1 cellular context compared by ENCODE assay signal in the genomic region with DNA sequence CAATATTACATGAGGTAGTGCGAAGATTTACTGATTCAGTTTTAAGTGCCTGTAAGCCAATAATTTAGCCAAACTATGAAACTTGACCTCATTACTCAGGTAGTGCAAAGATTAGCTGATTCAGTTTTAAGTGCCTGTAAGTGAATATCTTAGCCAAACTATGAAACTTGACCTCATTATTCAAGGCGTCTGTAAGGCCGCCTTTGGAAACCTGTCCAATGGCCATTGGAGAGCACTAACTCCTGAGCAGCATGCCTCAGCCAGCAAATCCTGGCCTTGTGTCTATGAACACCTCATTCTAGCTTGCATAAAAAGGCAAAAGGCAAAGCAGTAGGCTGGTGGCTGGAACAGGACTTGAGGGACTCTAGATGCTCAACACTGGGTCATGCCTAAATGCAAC.
A peak's percentile ranks its signal among the peaks of the same experiment; 100 is the strongest.
TF ChIP-seq lines count a peak whose summit lies in the region.

No MANE protein-coding gene starts in this region.

TF ChIP-seq in HEK293, 187 proteins besides CTCF, POLR2A, EP300 and RAD21:
- TF ChIP-seq ZNF624 (tag by site-specific recombination; IDR thresholded peaks at IDR 0.05) (no peak), ZNF747 (tag by site-specific recombination; IDR thresholded peaks at IDR 0.05) (no peak), ZNF366 (tag by site-specific recombination; conservative IDR thresholded peaks at IDR 0.05) (0 out of 2 replicates have a peak, but pooled peaks have one; percentile 26), IKZF3 (tag by site-specific recombination; IDR thresholded peaks at IDR 0.05) (no peak), ZNF184 (tag by site-specific recombination; IDR thresholded peaks at IDR 0.05) (no peak), ZNF610 (tag by site-specific recombination; IDR thresholded peaks at IDR 0.05; ENCODE audit: borderline replicate concordance) (no peak), OSR2 (tag by site-specific recombination; IDR thresholded peaks at IDR 0.05) (0 out of 2 replicates have a peak, but pooled peaks have one; percentile 25), ZSCAN5A (tag by site-specific recombination; IDR thresholded peaks at IDR 0.05) (no peak), ZNF140 (tag by site-specific recombination; IDR thresholded peaks at IDR 0.05) (no peak), ZBTB21 (tag by site-specific recombination; IDR thresholded peaks at IDR 0.05) (no peak), ZFP69B (tag by site-specific recombination; IDR thresholded peaks at IDR 0.05) (no peak), ZNF837 (tag by site-specific recombination; IDR thresholded peaks at IDR 0.05) (no peak)
- TF ChIP-seq, protein P1, sequence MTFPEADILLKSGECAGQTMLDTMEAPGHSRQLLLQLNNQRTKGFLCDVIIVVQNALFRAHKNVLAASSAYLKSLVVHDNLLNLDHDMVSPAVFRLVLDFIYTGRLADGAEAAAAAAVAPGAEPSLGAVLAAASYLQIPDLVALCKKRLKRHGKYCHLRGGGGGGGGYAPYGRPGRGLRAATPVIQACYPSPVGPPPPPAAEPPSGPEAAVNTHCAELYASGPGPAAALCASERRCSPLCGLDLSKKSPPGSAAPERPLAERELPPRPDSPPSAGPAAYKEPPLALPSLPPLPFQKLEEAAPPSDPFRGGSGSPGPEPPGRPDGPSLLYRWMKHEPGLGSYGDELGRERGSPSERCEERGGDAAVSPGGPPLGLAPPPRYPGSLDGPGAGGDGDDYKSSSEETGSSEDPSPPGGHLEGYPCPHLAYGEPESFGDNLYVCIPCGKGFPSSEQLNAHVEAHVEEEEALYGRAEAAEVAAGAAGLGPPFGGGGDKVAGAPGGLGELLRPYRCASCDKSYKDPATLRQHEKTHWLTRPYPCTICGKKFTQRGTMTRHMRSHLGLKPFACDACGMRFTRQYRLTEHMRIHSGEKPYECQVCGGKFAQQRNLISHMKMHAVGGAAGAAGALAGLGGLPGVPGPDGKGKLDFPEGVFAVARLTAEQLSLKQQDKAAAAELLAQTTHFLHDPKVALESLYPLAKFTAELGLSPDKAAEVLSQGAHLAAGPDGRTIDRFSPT (tag by site-specific recombination; IDR thresholded peaks at IDR 0.05): peak; percentile 40; the same call in 1 of the 2 replicates
